Comparison of ENCODE assay signal across 23 cellular contexts in the genomic region with DNA sequence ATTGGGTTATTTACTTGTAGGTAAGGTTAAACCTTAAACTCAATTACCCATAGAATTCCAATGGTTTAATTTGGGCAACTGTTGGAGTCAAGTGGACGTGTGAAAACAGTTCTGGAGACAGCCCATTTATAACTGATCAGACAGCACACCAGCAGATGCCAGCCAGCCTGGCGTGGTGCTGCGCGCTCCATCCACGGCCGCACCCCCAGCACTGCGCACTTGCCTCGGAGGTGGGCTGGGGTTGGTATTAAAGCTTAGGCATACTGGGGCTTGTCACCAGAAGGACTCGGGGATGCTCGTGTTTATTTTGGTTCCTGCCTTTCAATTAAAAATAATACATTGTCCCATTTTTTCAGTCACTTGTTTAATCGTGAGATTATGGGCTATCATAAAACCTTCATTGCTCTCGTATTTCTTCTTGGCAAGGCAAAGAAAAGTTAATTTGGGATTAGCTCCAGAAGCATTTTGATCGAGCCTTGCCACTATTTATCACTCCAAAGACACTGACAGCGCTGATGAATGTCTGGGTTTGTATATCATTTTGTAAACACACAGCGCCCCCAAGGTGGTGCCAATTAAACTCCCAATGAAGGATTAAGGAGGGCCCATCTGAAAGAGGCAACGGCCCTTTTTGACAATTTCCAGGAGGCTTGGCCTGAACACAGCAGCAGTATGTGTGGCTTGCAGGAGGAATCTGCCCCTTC.
DNase-seq lines count a peak whose midpoint lies in the region; ATAC-seq, FAIRE-seq and TF ChIP-seq lines count a peak whose summit lies in the region.
"Had no signal": no experiment of that assay in that cellular context is flagged by ENCODE, and none has a peak within 500 bp of the region (broad histone marks: within the 10 kb centered on the region; RNA-seq: fewer than 3 reads in every experiment).

No MANE protein-coding gene starts in this region.

- ATAC-seq in HCT116: peak; percentile 38; the same call in 1 of the 2 replicates
- no peak for ATAC-seq in K562
- ATAC-seq: HepG2 had no signal

- in situ Hi-C loops in K562 (cut with MboI): no loop called here

- H3K9ac ChIP-seq in HCT116 (ENCODE audit: low read length) (no peak overlapping the region), K562 (ENCODE audit: insufficient read depth in 1 of 2, low read depth in 2 of 2, low read length in 2 of 2) (no peak overlapping the region), neural cell (ENCODE audit: low read length) (no peak overlapping the region)
- H3K9ac ChIP-seq: KMS-11 had no signal

- FAIRE-seq in K562 (lab: Jason Lieb, UNC): no peak
- FAIRE-seq: A204.1, HepG2 had no signal

- intact Hi-C loops in HCT116 (cut with micrococcal nuclease) (no loop called here), K562 (cut with micrococcal nuclease) (no loop called here)

- TF ChIP-seq RAD21 in HCT116 (IDR thresholded peaks at IDR 0.05; ENCODE audit: low read depth): peak; percentile 20; the same call in 1 of the 2 replicates
- TF ChIP-seq RAD21 in K562 (CRISPR knock-in tag; conservative IDR thresholded peaks at IDR 0.05 in 1 of 2, IDR thresholded peaks at IDR 0.05 in 1 of 2): no peak
- no peak for TF ChIP-seq RAD21 in neural cell (conservative IDR thresholded peaks at IDR 0.05)

- no peak for TF ChIP-seq POLR2A in HCT116 (IDR thresholded peaks at IDR 0.05; ENCODE audit: borderline replicate concordance, extremely low read depth, insufficient read depth, insufficient read length)
- TF ChIP-seq POLR2A in K562 (conservative IDR thresholded peaks at IDR 0.05): no peak

- no peak for TF ChIP-seq EP300 in K562 (IDR thresholded peaks at IDR 0.05; ENCODE audit: low read length)
- TF ChIP-seq EP300 in neural cell (conservative IDR thresholded peaks at IDR 0.05; ENCODE audit: poor library complexity, severe bottlenecking): no peak

- H3K36me3 ChIP-seq in HCT116 (ENCODE audit: control insufficient read depth in 1 of 2, insufficient read depth in 2 of 2, low read length in 2 of 2): no peaks in the 10 kb centered on the region
- H3K36me3 ChIP-seq in K562 (ENCODE audit: control insufficient read depth, insufficient read depth, low read length): no peaks in the 10 kb centered on the region
- no peaks in the 10 kb centered on the region for H3K36me3 ChIP-seq in neural cell (ENCODE audit: insufficient read depth, low read length)
- H3K36me3 ChIP-seq: MG63 had no signal

- 1% methylated on average over 16 of the region's 16 CpGs for WGBS in K562 (ENCODE audit: insufficient coverage, low coverage, missing lambda C conversion rate)

- H3K4me2 ChIP-seq in HCT116 (ENCODE audit: low read length) (no peak overlapping the region), K562 (ENCODE audit: insufficient read depth, low read length) (no peak overlapping the region), neural cell (ENCODE audit: low read length) (no peak overlapping the region)
- H3K4me2 ChIP-seq: KMS-11 had no signal

- H3K4me3 ChIP-seq in HCT116 (replicated peaks in 1 of 2; ENCODE audit: low read depth in 1 of 2, low read length in 2 of 2) (no peak overlapping the region), K562 (no peak overlapping the region), neural cell (ENCODE audit: low read length) (peak overlapping the region; percentile 24)
- H3K4me3 ChIP-seq: MG63 had no signal

- BruUV-seq in HCT116 (replicated peaks; lab: Mats Ljungman, UMichigan) (no TSS peak), K562 (replicated peaks; lab: Mats Ljungman, UMichigan) (no TSS peak)

- H3K9me2 ChIP-seq in HCT116 (ENCODE audit: insufficient read depth) (no peaks in the 10 kb centered on the region), neural cell (ENCODE audit: insufficient read depth, low read length) (no peaks in the 10 kb centered on the region)

- H3K9me1 ChIP-seq in K562 (ENCODE audit: control insufficient read depth, insufficient read depth, low read length): no peaks in the 10 kb centered on the region

- H3K27me3 ChIP-seq in HCT116 (ENCODE audit: insufficient read depth, low read length) (peaks cover 17% of the 10 kb centered on the region), K562 (ENCODE audit: control insufficient read depth in 2 of 2, insufficient read depth in 2 of 2, low read length in 2 of 2) (peaks cover 0 to 49% of the 10 kb centered on the region in 2 experiments; a peak in 3 of 5 replicates), neural cell (ENCODE audit: insufficient read depth, low read depth, low read length) (no peaks in the 10 kb centered on the region)
- H3K27me3 ChIP-seq: MG63 had no signal

- H4K20me1 ChIP-seq in HCT116 (ENCODE audit: insufficient read depth) (no peaks in the 10 kb centered on the region), K562 (replicated peaks; ENCODE audit: control insufficient read depth, insufficient read depth, low read length) (no peaks in the 10 kb centered on the region; the same call in 1 of the 2 replicates), neural cell (ENCODE audit: insufficient read depth) (no peaks in the 10 kb centered on the region)

- H3K4me1 ChIP-seq in HCT116 (ENCODE audit: control insufficient read depth in 1 of 2, insufficient read depth in 2 of 2, low read length in 2 of 2) (no peaks in the 10 kb centered on the region), K562 (replicated peaks in 1 of 2; ENCODE audit: control insufficient read depth in 2 of 2, insufficient read depth in 2 of 2, low read length in 2 of 2) (no peaks in the 10 kb centered on the region)

- CTCF ChIA-PET in HCT116 (lab: Charles Lee): no interaction called here
- CTCF ChIA-PET in K562 (lab: Yijun Ruan, JAX; ENCODE audit: low intra/inter-chr PET ratio): no interaction called here

- POLR2A ChIA-PET in HCT116 (lab: Charles Lee) (no interaction called here), K562 (lab: Yijun Ruan, JAX) (no interaction called here)

- H3K9me3 ChIP-seq in HCT116 (ENCODE audit: control insufficient read depth in 1 of 2, insufficient read depth in 1 of 2, low read depth in 1 of 2, low read length in 2 of 2) (no peaks in the 10 kb centered on the region), K562 (replicated peaks; ENCODE audit: control insufficient read depth, insufficient read depth, low read depth, low read length) (no peaks in the 10 kb centered on the region), neural cell (ENCODE audit: low read length) (no peaks in the 10 kb centered on the region)
- H3K9me3 ChIP-seq: MG63 had no signal

- H3K79me2 ChIP-seq in HCT116 (ENCODE audit: insufficient read depth, low read length) (no peaks in the 10 kb centered on the region), K562 (ENCODE audit: control insufficient read depth, insufficient read depth, low read length) (no peaks in the 10 kb centered on the region), neural cell (replicated peaks; ENCODE audit: insufficient read depth, low read length) (no peaks in the 10 kb centered on the region)

- DNase-seq in HCT116 (ENCODE audit: low read depth, low spot score) (no peak), M059J (ENCODE audit: low read depth) (peak; percentile 30), K562 (ENCODE audit: extremely low read depth in 1 of 4, low spot score in 3 of 4) (no peak), UCSD-AML1 (lab: John Stamatoyannopoulos, UW; ENCODE audit: unreplicated experiment) (no peak), NCI-H526 treated with DMSO at 0.1 percent for 48 hours (lab: John Stamatoyannopoulos, UW) (no peak), OCI-M1 (lab: John Stamatoyannopoulos, UW) (no peak)
- no peak for DNase-seq in stimulated activated CD8-positive, alpha-beta memory T cell treated with anti-CD3 and anti-CD28 coated beads, Interleukin-4, amount 100 ng/mL, for 48 hours
- DNase-seq: Calu3; CD8-positive, alpha-beta memory T cell; DMS53; GDM1; HFFc6; MG63; NCI-H1417; NCI-H187; NCI-H2107; Right ventricle myocardium superior had no signal

- TF ChIP-seq CTCF in HCT116 (IDR thresholded peaks at IDR 0.05 in 2 of 3, conservative IDR thresholded peaks at IDR 0.05 in 1 of 3; ENCODE audit: borderline replicate concordance in 1 of 3, insufficient read depth in 1 of 3, low read depth in 2 of 3, low read length in 2 of 3): no peak
- no peak; a peak in 1 of 6 replicates for TF ChIP-seq CTCF in K562 (IDR thresholded peaks at IDR 0.05 in 2 of 3, conservative IDR thresholded peaks at IDR 0.05 in 1 of 3; ENCODE audit: insufficient read depth in 2 of 3, low read depth in 1 of 3, low read length in 3 of 3)
- TF ChIP-seq CTCF in neural cell (IDR thresholded peaks at IDR 0.05; ENCODE audit: poor library complexity, severe bottlenecking): no peak

- no peaks in the 10 kb centered on the region for H3F3A ChIP-seq in neural cell (ENCODE audit: insufficient read depth, low read length, poor library complexity, severe bottlenecking)

- H2AFZ ChIP-seq in HCT116 (ENCODE audit: low read depth, low read length, poor library complexity, severe bottlenecking) (no peak overlapping the region), K562 (ENCODE audit: low read depth, low read length) (no peak overlapping the region), neural cell (ENCODE audit: low read depth, low read length) (no peak overlapping the region)

- RAD21 ChIA-PET in HCT116 (lab: Charles Lee; ENCODE audit: low non-redundant PET in 1 of 2, low total read pairs in 2 of 2, uncharacterized antibody in 2 of 2, unreplicated experiment in 2 of 2): no interaction called here

- H3K27ac ChIP-seq in HCT116 (ENCODE audit: low read depth, low read length) (no peak overlapping the region), K562 (ENCODE audit: extremely low read depth, low read depth, low read length) (no peak overlapping the region), neural cell (ENCODE audit: low read length) (peak overlapping the region; percentile 18)
- H3K27ac ChIP-seq: C4-2B, HL-60, KMS-11 had no signal

TF ChIP-seq in HCT116, 20 proteins besides CTCF, POLR2A, EP300 and RAD21 (continues in another document):
- TF ChIP-seq SIN3A (IDR thresholded peaks at IDR 0.05; ENCODE audit: low read depth): no peak
- TF ChIP-seq CBX3 (IDR thresholded peaks at IDR 0.05; ENCODE audit: low read depth): no peak
- no peak for TF ChIP-seq SRF (IDR thresholded peaks at IDR 0.05; ENCODE audit: low read depth)
- TF ChIP-seq TCF7L2 (IDR thresholded peaks at IDR 0.05; ENCODE audit: borderline replicate concordance, extremely low read depth, insufficient read depth, insufficient read length): no peak
- no peak for TF ChIP-seq CEBPB (IDR thresholded peaks at IDR 0.05; ENCODE audit: low read depth)

TF ChIP-seq in neural cell, 6 proteins besides CTCF, POLR2A, EP300 and RAD21 (continues in another document):
- no peak for TF ChIP-seq POLR2AphosphoS5 (IDR thresholded peaks at IDR 0.05)
